8 cellular contexts compared by ENCODE assay signal in genomic region chr1:38474738-38475623, GRCh38.
DNase-seq lines count a peak whose midpoint lies in the region; ATAC-seq and TF ChIP-seq lines count a peak whose summit lies in the region.

No MANE protein-coding gene starts in this region.

- H3K27ac ChIP-seq in right cardiac atrium (ENCODE audit: low read length): no peak overlapping the region

- H3K4me3 Mint-ChIP-seq in stimulated activated memory B cell treated with anti-CD40 and anti-IgM and Interleukin-4, amounts not matched to agents 10 μg/mL and 1 μg/mL and 100 μg/mL, for 72 hours: peak overlapping the region; percentile 88
- H3K4me3 Mint-ChIP-seq in Calu3 (ENCODE audit: low read depth, unreplicated experiment): no peak overlapping the region

- CTCF ChIA-PET in Calu3 (lab: Charles Lee): no interaction called here

- H3K9me3 Mint-ChIP-seq in activated naive CD4-positive, alpha-beta T cell treated with anti-CD3 and anti-CD28 coated beads, Interleukin-2, amount 50 U/mL, for 72 hours: peaks cover 7 to 14% of the 10 kb centered on the region in 2 donors
- H3K9me3 Mint-ChIP-seq in stimulated activated memory B cell treated with anti-CD40 and anti-IgM and Interleukin-4, amounts not matched to agents 10 μg/mL and 1 μg/mL and 100 μg/mL, for 72 hours: peaks cover 12% of the 10 kb centered on the region
- no peaks in the 10 kb centered on the region for H3K9me3 Mint-ChIP-seq in Calu3 (ENCODE audit: low read depth, unreplicated experiment)

- WGBS in right cardiac atrium: 58% methylated on average over 18 of the region's 18 CpGs

- TF ChIP-seq CTCF in Calu3 (IDR thresholded peaks at IDR 0.05; ENCODE audit: unreplicated experiment): no peak

- intact Hi-C loops in right cardiac atrium (cut with DNase I): no loop called here
- intact Hi-C loops in Calu3 (cut with micrococcal nuclease; ENCODE audit: unreplicated experiment): no loop called here

- H3K27ac Mint-ChIP-seq in activated naive CD4-positive, alpha-beta T cell treated with anti-CD3 and anti-CD28 coated beads, Interleukin-2, amount 50 U/mL, for 72 hours: peak overlapping the region in 1 of 2 donors; percentile 8
- H3K27ac Mint-ChIP-seq in stimulated activated memory B cell treated with anti-CD40 and anti-IgM and Interleukin-4, amounts not matched to agents 10 μg/mL and 1 μg/mL and 100 μg/mL, for 72 hours: peak overlapping the region; percentile 100
- no peak overlapping the region for H3K27ac Mint-ChIP-seq in Calu3 (ENCODE audit: unreplicated experiment)

- no peak overlapping the region for H3K4me3 ChIP-seq in right cardiac atrium (ENCODE audit: low read length)

- peaks cover 67% of the 10 kb centered on the region for H3K4me1 Mint-ChIP-seq in stimulated activated memory B cell treated with anti-CD40 and anti-IgM and Interleukin-4, amounts not matched to agents 10 μg/mL and 1 μg/mL and 100 μg/mL, for 72 hours
- H3K4me1 Mint-ChIP-seq in Calu3 (ENCODE audit: low read depth, unreplicated experiment): no peaks in the 10 kb centered on the region

- no peaks in the 10 kb centered on the region for H3K27me3 ChIP-seq in right cardiac atrium (ENCODE audit: control insufficient read depth, insufficient read depth)

- peaks cover 12 to 16% of the 10 kb centered on the region in 2 donors for H3K36me3 Mint-ChIP-seq in activated naive CD4-positive, alpha-beta T cell treated with anti-CD3 and anti-CD28 coated beads, Interleukin-2, amount 50 U/mL, for 72 hours
- peaks cover 15% of the 10 kb centered on the region for H3K36me3 Mint-ChIP-seq in stimulated activated memory B cell treated with anti-CD40 and anti-IgM and Interleukin-4, amounts not matched to agents 10 μg/mL and 1 μg/mL and 100 μg/mL, for 72 hours
- no peaks in the 10 kb centered on the region for H3K36me3 Mint-ChIP-seq in Calu3 (ENCODE audit: insufficient read depth, unreplicated experiment)

- H3K27me3 Mint-ChIP-seq in stimulated activated memory B cell treated with anti-CD40 and anti-IgM and Interleukin-4, amounts not matched to agents 10 μg/mL and 1 μg/mL and 100 μg/mL, for 72 hours: no peaks in the 10 kb centered on the region
- peaks cover 90% of the 10 kb centered on the region for H3K27me3 Mint-ChIP-seq in Calu3 (ENCODE audit: unreplicated experiment)

- no TSS peak for BruUV-seq in Calu3 (replicated peaks; lab: Mats Ljungman, UMichigan)

- peak; percentile 6 for DNase-seq in activated CD4-positive, alpha-beta T cell treated with anti-CD3 and anti-CD28 coated beads for 48 hours
- DNase-seq in activated CD4-positive, alpha-beta T cell treated with anti-CD3 and anti-CD28 coated beads for 1 hour: no peak
- no peak for DNase-seq in activated naive CD4-positive, alpha-beta T cell treated with anti-CD3 and anti-CD28 coated beads, Interleukin-2, amount 50 U/mL, for 72 hours (ENCODE audit: low spot score in 2 of 2)
- DNase-seq in right cardiac atrium: no peak
- no peak for DNase-seq in SKM-1 (lab: John Stamatoyannopoulos, UW; ENCODE audit: unreplicated experiment)
- no peak for DNase-seq in Calu3

- H3K9me3 ChIP-seq in right cardiac atrium (ENCODE audit: control insufficient read depth, low read length): no peaks in the 10 kb centered on the region

- ATAC-seq in HG02970 (IDR thresholded peaks at IDR 0.05; ENCODE audit: low FRiP score, unreplicated experiment) (peak; percentile 66), right cardiac atrium (no peak)
- peak; percentile 30 to 40 for ATAC-seq in activated naive CD4-positive, alpha-beta T cell treated with anti-CD3 and anti-CD28 coated beads, Interleukin-2, amount 50 U/mL, for 72 hours
- ATAC-seq in stimulated activated memory B cell treated with anti-CD40 and anti-IgM and Interleukin-4, amounts not matched to agents 10 μg/mL and 1 μg/mL and 100 μg/mL, for 72 hours: peak; percentile 96

- no peaks in the 10 kb centered on the region for H3K4me1 ChIP-seq in right cardiac atrium (ENCODE audit: control insufficient read depth, insufficient read depth, low read length)

Comparison
In these comparisons a context has a peak if more than half of its experiments do, and no peak if none do; other contexts are left out.
1. ATAC-seq: peak in HG02970 (single experiment), activated naive CD4-positive, alpha-beta T cell treated with anti-CD3 and anti-CD28 coated beads, Interleukin-2, amount 50 U/mL, for 72 hours (2 of 2) and stimulated activated memory B cell treated with anti-CD40 and anti-IgM and Interleukin-4, amounts not matched to agents 10 μg/mL and 1 μg/mL and 100 μg/mL, for 72 hours (single experiment); none in right cardiac atrium (0 of 2).